Comparison of ENCODE assay signal across 8 cellular contexts in genomic region chr2:75646090-75646582, GRCh38. TPM values are rescaled to one million over a fixed set of nuclear protein-coding genes. Genes with fewer than 3 reads are reported as not detected.
DNase-seq lines count a peak whose midpoint lies in the region; ATAC-seq and TF ChIP-seq lines count a peak whose summit lies in the region.

No MANE protein-coding gene starts in this region.

- H3K79me2 ChIP-seq in OCI-LY3 (ENCODE audit: low read length): peaks cover 41% of the 10 kb centered on the region

- intact Hi-C loops in esophagus squamous epithelium (cut with DNase I) (no loop called here), psoas muscle (cut with DNase I) (loop anchor here in 1 of 2 donors (5.0 kb wide), 1 partner anchor 61 kb away; no protein-coding TSS in a partner anchor)

- H3K27ac ChIP-seq in OCI-LY3 (ENCODE audit: low read length) (peak overlapping the region; percentile 86), esophagus squamous epithelium (peak overlapping the region; percentile 81 to 88 (median 86)), psoas muscle (peak overlapping the region; percentile 83)

- H3K27me3 ChIP-seq in OCI-LY3 (ENCODE audit: low read depth, low read length): no peaks in the 10 kb centered on the region
- H3K27me3 ChIP-seq in esophagus squamous epithelium: no peaks in the 10 kb centered on the region
- H3K27me3 ChIP-seq in psoas muscle (ENCODE audit: insufficient read depth in 3 of 3, low read length in 2 of 3): no peaks in the 10 kb centered on the region

- peaks cover 22% of the 10 kb centered on the region for H3K36me3 Mint-ChIP-seq in activated CD8-positive, alpha-beta memory T cell treated with anti-CD3 and anti-CD28 coated beads, Interleukin-2, amount 10 ng/mL, durations not matched to agents 7 days and 5 days

- peak overlapping the region; percentile 88 for H3K9ac ChIP-seq in OCI-LY3 (ENCODE audit: low read length)

- peak overlapping the region; percentile 89 for H3K4me3 Mint-ChIP-seq in activated CD8-positive, alpha-beta memory T cell treated with anti-CD3 and anti-CD28 coated beads, Interleukin-2, amount 10 ng/mL, durations not matched to agents 7 days and 5 days

- H3K4me1 ChIP-seq in OCI-LY3 (ENCODE audit: low read length) (peaks cover 12% of the 10 kb centered on the region), esophagus squamous epithelium (peaks cover 7 to 31% (median 8%) of the 10 kb centered on the region in 3 donors), psoas muscle (peaks cover 42% of the 10 kb centered on the region)

- no peak for DNase-seq in activated CD8-positive, alpha-beta memory T cell treated with anti-CD3 and anti-CD28 coated beads, Interleukin-2, amount 10 ng/mL, durations not matched to agents 7 days and 5 days
- no peak for DNase-seq in activated CD8-positive, alpha-beta memory T cell treated with anti-CD3 and anti-CD28 coated beads for 24 hours
- DNase-seq in esophagus squamous epithelium (lab: John Stamatoyannopoulos, UW): no peak
- no peak for DNase-seq in psoas muscle
- no peak for DNase-seq in stimulated activated CD4-positive, alpha-beta T cell treated with anti-CD3 and anti-CD28 coated beads, Interleukin-4, amount 100 ng/mL, for 24 hours
- DNase-seq in occipital lobe (lab: John Stamatoyannopoulos, UW): no peak

- peaks cover 22% of the 10 kb centered on the region for H3K4me1 Mint-ChIP-seq in activated CD8-positive, alpha-beta memory T cell treated with anti-CD3 and anti-CD28 coated beads, Interleukin-2, amount 10 ng/mL, durations not matched to agents 7 days and 5 days

- H3K9me3 ChIP-seq in OCI-LY3 (ENCODE audit: insufficient read depth, low read length) (no peaks in the 10 kb centered on the region), esophagus squamous epithelium (no peaks in the 10 kb centered on the region), psoas muscle (no peaks in the 10 kb centered on the region)

- peak overlapping the region; percentile 92 for H3K4me2 ChIP-seq in OCI-LY3 (ENCODE audit: low read length)

- CTCF ChIA-PET in activated CD8-positive, alpha-beta memory T cell treated with anti-CD3 and anti-CD28 coated beads, Interleukin-2, amount 10 ng/mL, durations not matched to agents 7 days and 5 days (lab: Charles Lee): interaction anchor here (1.2 to 4.3 kb wide), 5 partner anchors 8 to 31 kb away, joined by 3 to 24 read pairs (median 4); no protein-coding TSS in a partner anchor

- peak overlapping the region; percentile 92 for H3K27ac Mint-ChIP-seq in activated CD8-positive, alpha-beta memory T cell treated with anti-CD3 and anti-CD28 coated beads, Interleukin-2, amount 10 ng/mL, durations not matched to agents 7 days and 5 days

- peaks cover 2% of the 10 kb centered on the region for H3K27me3 Mint-ChIP-seq in activated CD8-positive, alpha-beta memory T cell treated with anti-CD3 and anti-CD28 coated beads, Interleukin-2, amount 10 ng/mL, durations not matched to agents 7 days and 5 days

- 71 to 84% methylated on average over 9 of the region's 9 CpGs for WGBS in esophagus squamous epithelium, 2 donors
- WGBS in psoas muscle, 3 donors: 78 to 82% (median 81%) methylated on average over 9 of the region's 9 CpGs

- H3K9me3 Mint-ChIP-seq in activated CD8-positive, alpha-beta memory T cell treated with anti-CD3 and anti-CD28 coated beads, Interleukin-2, amount 10 ng/mL, durations not matched to agents 7 days and 5 days (ENCODE audit: low read depth): no peaks in the 10 kb centered on the region

- peak overlapping the region; percentile 99 for H2AFZ ChIP-seq in OCI-LY3 (ENCODE audit: low read depth, low read length)

- H4K20me1 ChIP-seq in OCI-LY3 (ENCODE audit: insufficient read depth, low read length): no peaks in the 10 kb centered on the region

- ATAC-seq in activated CD8-positive, alpha-beta memory T cell treated with anti-CD3 and anti-CD28 coated beads, Interleukin-2, amount 10 ng/mL, durations not matched to agents 7 days and 5 days: no peak
- ATAC-seq in psoas muscle (no peak), GM18520 (IDR thresholded peaks at IDR 0.05; ENCODE audit: unreplicated experiment) (no peak)

- H3K36me3 ChIP-seq in OCI-LY3 (replicated peaks; ENCODE audit: low read depth, low read length) (peaks cover 26% of the 10 kb centered on the region), esophagus squamous epithelium (peaks cover 0 to 27% (median 0%) of the 10 kb centered on the region in 3 donors), psoas muscle (ENCODE audit: insufficient read depth in 1 of 2, low read depth in 1 of 2) (peaks cover 6 to 33% of the 10 kb centered on the region in 2 donors)

- TF ChIP-seq CTCF in OCI-LY3 (IDR thresholded peaks at IDR 0.05; ENCODE audit: low read depth, low read length) (no peak), esophagus squamous epithelium (IDR thresholded peaks at IDR 0.05) (no peak), psoas muscle (IDR thresholded peaks at IDR 0.05) (no peak)

- H3K4me3 ChIP-seq in OCI-LY3 (ENCODE audit: low read length): peak overlapping the region; percentile 90
- H3K4me3 ChIP-seq in esophagus squamous epithelium: peak overlapping the region; percentile 74 to 99 (median 92)
- H3K4me3 ChIP-seq in psoas muscle: peak overlapping the region; percentile 95

- TF ChIP-seq POLR2A in esophagus squamous epithelium (IDR thresholded peaks at IDR 0.05): no peak

RNA-seq across cellular contexts. Expression of gene MRPL19, which starts 0.4 kb away (rescaled TPM):
- 10 to 100 TPM; 38.2 to 50.4 TPM for total RNA-seq in activated CD8-positive, alpha-beta memory T cell treated with anti-CD3 and anti-CD28 coated beads, Interleukin-2, amount 10 ng/mL, durations not matched to agents 7 days and 5 days
- 10 to 100 TPM; 29.6 to 48.5 (median 43.6) TPM for total RNA-seq in esophagus squamous epithelium
- 10 to 100 TPM; 58.8 to 78.2 (median 71.9) TPM for total RNA-seq in psoas muscle
- 10 to 100 TPM; 32.4 to 88.1 (median 39.5) TPM for polyA plus RNA-seq in psoas muscle
- total RNA-seq in occipital lobe: 50.7 TPM
